In the genomic region with DNA sequence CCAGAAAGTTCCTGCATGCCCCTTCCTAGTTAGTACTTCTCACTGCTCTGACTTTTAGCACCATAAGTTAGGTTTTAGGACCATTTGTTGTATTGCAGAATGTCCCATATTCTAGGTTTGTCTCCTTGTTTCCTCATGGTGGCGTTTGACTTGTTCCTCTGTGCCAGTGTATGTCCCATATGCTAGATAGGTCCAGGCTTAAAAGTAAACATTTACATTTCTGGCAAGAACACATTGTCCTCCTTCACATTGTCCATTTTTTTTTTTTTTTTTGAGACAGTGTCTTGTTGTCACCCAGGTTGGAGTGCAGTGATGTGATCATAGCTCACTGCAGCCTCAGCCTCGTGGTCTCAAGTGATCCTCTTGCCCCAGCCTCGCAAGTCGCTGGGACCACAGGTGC, we compare ENCODE assay signal across 25 cellular contexts.
"Had no signal": no experiment of that assay in that cellular context is flagged by ENCODE, and none has a peak within 500 bp of the region (broad histone marks: within the 10 kb centered on the region; RNA-seq: fewer than 3 reads in every experiment).

No MANE protein-coding gene starts in this region.

- FAIRE-seq: endothelial cell of umbilical vein, islet of Langerhans, pancreas, small intestine had no signal

- H3K9me3 ChIP-seq: colonic mucosa, esophagus muscularis mucosa, gastroesophageal sphincter, heart right ventricle, left ventricle myocardium inferior, lower lobe of right lung, neutrophil, pancreas, right lobe of liver, stomach, thyroid gland, vagina had no signal

- H3K9me3 Mint-ChIP-seq: dendritic cell treated with granulocyte-macrophage colony-stimulating factor and Interleukin-4, amounts not matched to agents 40 ng/mL and 50 ng/mL, for 4 days; natural killer cell had no signal

- H3K4me1 ChIP-seq: colonic mucosa, esophagus muscularis mucosa, foreskin keratinocyte, gastroesophageal sphincter, heart right ventricle, left ventricle myocardium inferior, lower lobe of right lung, pancreas, right lobe of liver, stomach, thyroid gland, vagina had no signal

- H3K27me3 ChIP-seq: colonic mucosa, esophagus muscularis mucosa, foreskin keratinocyte, gastroesophageal sphincter, heart right ventricle, neutrophil, pancreas, right lobe of liver, stomach, thyroid gland, vagina had no signal

- H3K27ac Mint-ChIP-seq: dendritic cell treated with granulocyte-macrophage colony-stimulating factor and Interleukin-4, amounts not matched to agents 40 ng/mL and 50 ng/mL, for 4 days; natural killer cell had no signal

- H3K4me3 Mint-ChIP-seq: dendritic cell treated with granulocyte-macrophage colony-stimulating factor and Interleukin-4, amounts not matched to agents 40 ng/mL and 50 ng/mL, for 4 days; natural killer cell had no signal

- H3K4me3 ChIP-seq: colonic mucosa, esophagus muscularis mucosa, gastroesophageal sphincter, heart right ventricle, left ventricle myocardium inferior, lower lobe of right lung, pancreas, right lobe of liver, stomach, thyroid gland, vagina had no signal

- H3K36me3 Mint-ChIP-seq: natural killer cell had no signal

- DNase-seq: colonic mucosa; effector CD8-positive, alpha-beta T cell; foreskin keratinocyte; heart right ventricle; hippocampal formation; left colon; left ventricle myocardium inferior; lower lobe of right lung; natural killer cell; pancreas; right lobe of liver; small intestine; stimulated activated CD4-positive, alpha-beta T cell treated with anti-CD3 and anti-CD28 coated beads, Interleukin-15, amount 100 ng/mL, for 24 hours; stimulated activated CD4-positive, alpha-beta T cell treated with anti-CD3 and anti-CD28 coated beads, Interleukin-2, amount 100 ng/mL, for 48 hours; stimulated activated naive CD4-positive, alpha-beta T cell treated with Interleukin-2 at 50 U/mL for 16 hours; stomach; thyroid gland; trophoblast cell had no signal

- H3K27me3 Mint-ChIP-seq: dendritic cell treated with granulocyte-macrophage colony-stimulating factor and Interleukin-4, amounts not matched to agents 40 ng/mL and 50 ng/mL, for 4 days had no signal

- H3K27ac ChIP-seq: colonic mucosa, esophagus muscularis mucosa, foreskin keratinocyte, gastroesophageal sphincter, heart right ventricle, left ventricle myocardium inferior, lower lobe of right lung, neutrophil, pancreas, right lobe of liver, stomach, thyroid gland, vagina had no signal

- ATAC-seq: foreskin keratinocyte, gastroesophageal sphincter, heart right ventricle, left colon, lower lobe of right lung, natural killer cell, pancreas, right lobe of liver had no signal
